ENCODE assay signal across 8 cellular contexts in the genomic region with DNA sequence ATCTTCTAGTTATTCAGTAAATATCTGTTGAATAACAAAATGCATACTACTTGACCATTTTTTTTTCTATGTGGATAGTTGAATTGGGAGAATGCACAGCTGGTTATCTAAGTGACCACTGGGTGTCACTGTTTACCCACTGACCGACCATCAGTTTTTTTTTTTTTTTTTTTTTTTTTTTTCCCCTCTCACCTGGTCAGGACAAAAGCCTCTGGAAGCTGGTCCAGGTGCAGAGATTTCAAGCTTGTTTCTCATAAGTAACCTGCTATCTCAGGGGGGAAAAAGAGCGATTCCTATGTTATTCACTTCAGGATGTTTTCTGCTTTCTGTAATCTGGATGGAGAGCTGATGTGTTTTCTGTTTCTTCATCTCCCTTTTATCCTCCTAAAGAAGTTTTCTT.
DNase-seq lines count a peak whose midpoint lies in the region; ATAC-seq and TF ChIP-seq lines count a peak whose summit lies in the region.

No MANE protein-coding gene starts in this region.

- ATAC-seq in gastroesophageal sphincter (no peak), HG02938 (IDR thresholded peaks at IDR 0.05; ENCODE audit: unreplicated experiment) (no peak)
- no peak for ATAC-seq in activated T-cell treated with anti-CD3 and anti-CD28 coated beads, Interleukin-2, amount 50 U/mL, for 72 hours (replicated peaks in 1 of 2)

- no peaks in the 10 kb centered on the region for H3K36me3 Mint-ChIP-seq in activated T-cell treated with anti-CD3 and anti-CD28 coated beads, Interleukin-2, amount 50 U/mL, for 72 hours (ENCODE audit: insufficient read depth in 2 of 2)

- H3K4me1 Mint-ChIP-seq in activated T-cell treated with anti-CD3 and anti-CD28 coated beads, Interleukin-2, amount 50 U/mL, for 72 hours (ENCODE audit: low read depth), result no peaks in the 10 kb centered on the region

- no peaks in the 10 kb centered on the region for H3K36me3 ChIP-seq in gastroesophageal sphincter
- H3K36me3 ChIP-seq in stomach, result no peaks in the 10 kb centered on the region

- intact Hi-C loops in stomach (cut with DNase I; ENCODE audit: low total_unique reads), result no loop called here

- DNase-seq in ELR (ENCODE audit: low read depth) (peak; percentile 16), KBM-7 (peak; percentile 59), SHP77 (lab: John Stamatoyannopoulos, UW) (peak; percentile 42 to 54), stomach (no peak), C1 segment of cervical spinal cord (lab: John Stamatoyannopoulos, UW) (no peak)
- DNase-seq in activated T-cell treated with anti-CD3 and anti-CD28 coated beads, Interleukin-2, amount 50 U/mL, for 72 hours, result no peak

- no peaks in the 10 kb centered on the region for H3K27me3 Mint-ChIP-seq in activated T-cell treated with anti-CD3 and anti-CD28 coated beads, Interleukin-2, amount 50 U/mL, for 72 hours (ENCODE audit: low read depth)

- 3 to 8% methylated on average over 2 of the region's 2 CpGs for WGBS in gastroesophageal sphincter (ENCODE audit: low coverage in 1 of 2), 2 donors
- WGBS in stomach, 5 donors, result 4 to 9% (median 7%) methylated on average over 2 of the region's 2 CpGs

- H3K9me3 Mint-ChIP-seq in activated T-cell treated with anti-CD3 and anti-CD28 coated beads, Interleukin-2, amount 50 U/mL, for 72 hours, result no peaks in the 10 kb centered on the region

- TF ChIP-seq CTCF in gastroesophageal sphincter (IDR thresholded peaks at IDR 0.05) (peak; percentile 45 to 68 (median 51)), stomach (IDR thresholded peaks at IDR 0.05) (peak in 4 of 7 experiments; percentile 40 to 56 (median 48))

- no peaks in the 10 kb centered on the region for H3K4me1 ChIP-seq in gastroesophageal sphincter
- no peaks in the 10 kb centered on the region for H3K4me1 ChIP-seq in stomach

- no peak overlapping the region for H3K27ac Mint-ChIP-seq in activated T-cell treated with anti-CD3 and anti-CD28 coated beads, Interleukin-2, amount 50 U/mL, for 72 hours

- TF ChIP-seq EP300 in gastroesophageal sphincter (IDR thresholded peaks at IDR 0.05) (no peak), stomach (IDR thresholded peaks at IDR 0.05) (no peak)

- H3K27ac ChIP-seq in gastroesophageal sphincter, result no peak overlapping the region
- H3K27ac ChIP-seq in stomach, result no peak overlapping the region

- peaks cover 19% of the 10 kb centered on the region for H3K27me3 ChIP-seq in gastroesophageal sphincter
- no peaks in the 10 kb centered on the region for H3K27me3 ChIP-seq in stomach

- no peak overlapping the region for H3K4me3 Mint-ChIP-seq in activated T-cell treated with anti-CD3 and anti-CD28 coated beads, Interleukin-2, amount 50 U/mL, for 72 hours

- in situ Hi-C loops in KBM-7 (cut with MboI; ENCODE audit: low pct_unique_long_range_greater_than_20kb, low sequenced_read_pairs), result no loop called here

- no peak overlapping the region for H3K4me3 ChIP-seq in gastroesophageal sphincter
- no peak overlapping the region for H3K4me3 ChIP-seq in stomach

- no peak for TF ChIP-seq POLR2A in gastroesophageal sphincter (IDR thresholded peaks at IDR 0.05)
- TF ChIP-seq POLR2A in stomach (IDR thresholded peaks at IDR 0.05), result no peak

- H3K9me3 ChIP-seq in gastroesophageal sphincter (no peaks in the 10 kb centered on the region), stomach (no peaks in the 10 kb centered on the region)

Comparison
In these comparisons a context has a peak if more than half of its experiments do, and no peak if none do; other contexts are left out.
1. DNase-seq: peak in ELR (single experiment), KBM-7 (single experiment) and SHP77 (2 of 2); none in stomach (single experiment), activated T-cell treated with anti-CD3 and anti-CD28 coated beads, Interleukin-2, amount 50 U/mL, for 72 hours (0 of 2) and C1 segment of cervical spinal cord (0 of 14).